In the genomic region with DNA sequence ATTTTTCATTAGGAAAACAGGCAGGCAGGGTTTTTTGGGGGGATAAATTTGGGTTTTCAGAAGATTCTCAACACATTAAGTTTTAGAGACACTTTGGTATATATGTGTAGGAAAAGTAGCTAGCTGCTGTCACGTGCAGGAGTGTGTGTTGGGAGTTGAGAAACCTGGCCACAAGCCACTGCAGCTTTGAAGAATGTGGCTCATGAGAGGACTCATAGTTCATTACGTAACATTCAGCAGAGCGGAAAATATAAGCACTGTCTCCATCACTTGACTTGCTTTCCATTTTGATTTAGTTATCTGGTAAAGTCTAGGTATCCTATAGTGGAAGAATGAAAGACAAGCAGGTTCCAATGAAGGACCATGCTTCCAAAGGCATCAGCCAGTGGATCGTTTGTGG, we compare ENCODE assay signal across 10 cellular contexts. TPM values are rescaled to one million over a fixed set of nuclear protein-coding genes. Genes with fewer than 3 reads are reported as not detected.
DNase-seq lines count a peak whose midpoint lies in the region; ATAC-seq, FAIRE-seq and TF ChIP-seq lines count a peak whose summit lies in the region.
"Had no signal": no experiment of that assay in that cellular context is flagged by ENCODE, and none has a peak within 500 bp of the region (broad histone marks: within the 10 kb centered on the region; RNA-seq: fewer than 3 reads in every experiment).

No MANE protein-coding gene starts in this region.

- peak overlapping the region; percentile 66 for H3K27ac Mint-ChIP-seq in activated CD4-positive, alpha-beta T cell treated with anti-CD3 and anti-CD28 coated beads for 36 hours
- H3K27ac Mint-ChIP-seq in activated CD4-positive, alpha-beta T cell treated with anti-CD3 and anti-CD28 coated beads, Interleukin-2, amount 10 ng/mL, durations not matched to agents 24 days and 14 days = no peak overlapping the region
- H3K27ac Mint-ChIP-seq in nephron progenitor cell = peak overlapping the region; percentile 57

- H3K9me3 Mint-ChIP-seq in activated CD4-positive, alpha-beta T cell treated with anti-CD3 and anti-CD28 coated beads for 36 hours (ENCODE audit: low read depth) = no peaks in the 10 kb centered on the region
- no peaks in the 10 kb centered on the region for H3K9me3 Mint-ChIP-seq in activated CD4-positive, alpha-beta T cell treated with anti-CD3 and anti-CD28 coated beads, Interleukin-2, amount 10 ng/mL, durations not matched to agents 24 days and 14 days
- H3K9me3 Mint-ChIP-seq in nephron progenitor cell = no peaks in the 10 kb centered on the region

- ATAC-seq in activated CD4-positive, alpha-beta T cell treated with anti-CD3 and anti-CD28 coated beads for 36 hours = peak; percentile 57
- no peak for ATAC-seq in HG03135 (IDR thresholded peaks at IDR 0.05; ENCODE audit: unreplicated experiment)

- POLR2A ChIA-PET in activated CD4-positive, alpha-beta T cell treated with anti-CD3 and anti-CD28 coated beads for 36 hours (lab: Charles Lee) = no interaction called here

- CTCF ChIA-PET in activated CD4-positive, alpha-beta T cell treated with anti-CD3 and anti-CD28 coated beads for 36 hours (lab: Charles Lee) = interaction anchor here (0.6 to 4.1 kb wide), 11 partner anchors 8 to 389 kb away, joined by 3 to 17 read pairs (median 5); a partner anchor contains a TSS

- no peak overlapping the region for H3K4me3 Mint-ChIP-seq in activated CD4-positive, alpha-beta T cell treated with anti-CD3 and anti-CD28 coated beads for 36 hours
- H3K4me3 Mint-ChIP-seq in activated CD4-positive, alpha-beta T cell treated with anti-CD3 and anti-CD28 coated beads, Interleukin-2, amount 10 ng/mL, durations not matched to agents 24 days and 14 days = no peak overlapping the region
- no peak overlapping the region for H3K4me3 Mint-ChIP-seq in nephron progenitor cell

- H3K27me3 ChIP-seq in dorsolateral prefrontal cortex = no peaks in the 10 kb centered on the region

- intact Hi-C loops in activated CD4-positive, alpha-beta T cell treated with anti-CD3 and anti-CD28 coated beads for 36 hours (cut with DNase I, micrococcal nuclease) = no loop called here
- intact Hi-C loops in activated CD4-positive, alpha-beta T cell treated with anti-CD3 and anti-CD28 coated beads, Interleukin-2, amount 10 ng/mL, durations not matched to agents 24 days and 14 days (cut with micrococcal nuclease) = loop anchor here (2.0 kb wide), 1 partner anchor 23 kb away; no protein-coding TSS in a partner anchor
- intact Hi-C loops in dorsolateral prefrontal cortex (cut with DNase I) = no loop called here

- H3K36me3 Mint-ChIP-seq in activated CD4-positive, alpha-beta T cell treated with anti-CD3 and anti-CD28 coated beads for 36 hours (ENCODE audit: low read depth) = no peaks in the 10 kb centered on the region
- H3K36me3 Mint-ChIP-seq in activated CD4-positive, alpha-beta T cell treated with anti-CD3 and anti-CD28 coated beads, Interleukin-2, amount 10 ng/mL, durations not matched to agents 24 days and 14 days (ENCODE audit: low read depth) = peaks cover 5% of the 10 kb centered on the region
- no peaks in the 10 kb centered on the region for H3K36me3 Mint-ChIP-seq in nephron progenitor cell (ENCODE audit: low read depth)

- H3K4me3 ChIP-seq in dorsolateral prefrontal cortex = peak overlapping the region in 9 of 59 donors; percentile 1 to 29 (median 10)
- H3K4me3 ChIP-seq: skin epidermis had no signal

- H3K4me1 Mint-ChIP-seq in activated CD4-positive, alpha-beta T cell treated with anti-CD3 and anti-CD28 coated beads for 36 hours = peaks cover 51% of the 10 kb centered on the region
- peaks cover 21% of the 10 kb centered on the region for H3K4me1 Mint-ChIP-seq in activated CD4-positive, alpha-beta T cell treated with anti-CD3 and anti-CD28 coated beads, Interleukin-2, amount 10 ng/mL, durations not matched to agents 24 days and 14 days
- peaks cover 43% of the 10 kb centered on the region for H3K4me1 Mint-ChIP-seq in nephron progenitor cell

- no peaks in the 10 kb centered on the region for H3K27me3 Mint-ChIP-seq in activated CD4-positive, alpha-beta T cell treated with anti-CD3 and anti-CD28 coated beads for 36 hours
- peaks cover 30% of the 10 kb centered on the region for H3K27me3 Mint-ChIP-seq in activated CD4-positive, alpha-beta T cell treated with anti-CD3 and anti-CD28 coated beads, Interleukin-2, amount 10 ng/mL, durations not matched to agents 24 days and 14 days
- H3K27me3 Mint-ChIP-seq in nephron progenitor cell (ENCODE audit: low read depth, poor library complexity) = peaks cover 10% of the 10 kb centered on the region

- TF ChIP-seq CTCF in dorsolateral prefrontal cortex (IDR thresholded peaks at IDR 0.05 in 54 of 56, conservative IDR thresholded peaks at IDR 0.05 in 2 of 56; ENCODE audit: low read depth in 1 of 56, partially characterized antibody in 56 of 56) (no peak), nephron progenitor cell (IDR thresholded peaks at IDR 0.05) (no peak)

- peak; percentile 65 for DNase-seq in activated CD4-positive, alpha-beta T cell treated with anti-CD3 and anti-CD28 coated beads for 36 hours
- no peak for DNase-seq in activated CD4-positive, alpha-beta T cell treated with anti-CD3 and anti-CD28 coated beads, Interleukin-2, amount 10 ng/mL, durations not matched to agents 24 days and 14 days
- DNase-seq in RCC 7860 (ENCODE audit: low spot score) (peak; percentile 56), dorsolateral prefrontal cortex (peak in 7 of 10 donors; percentile 45 to 72 (median 56)), nephron progenitor cell (no peak), cerebellum (ENCODE audit: low spot score) (no peak), DMS114 treated with DMSO at 0.1 percent for 48 hours (lab: John Stamatoyannopoulos, UW; ENCODE audit: unreplicated experiment) (no peak)

- peak overlapping the region; percentile 82 to 99 (median 96) for H3K27ac ChIP-seq in dorsolateral prefrontal cortex
- H3K27ac ChIP-seq: C4-2B had no signal

- FAIRE-seq in RCC 7860 (lab: Jason Lieb, UNC) = peak; percentile 75

RNA-seq across cellular contexts. Expression of a gene that starts 31.2 kb away (rescaled TPM):
- 10 to 100 TPM; 44.2 to 56.7 TPM for total RNA-seq in activated CD4-positive, alpha-beta T cell treated with anti-CD3 and anti-CD28 coated beads for 36 hours
- 46.2 TPM in 2 replicates for total RNA-seq in activated CD4-positive, alpha-beta T cell treated with anti-CD3 and anti-CD28 coated beads, Interleukin-2, amount 10 ng/mL, durations not matched to agents 24 days and 14 days
- 10 to 100 TPM; 17.1 to 34.9 (median 25.4) TPM for total RNA-seq in dorsolateral prefrontal cortex
- total RNA-seq in cerebellum = 14.0 TPM

Comparison
In these comparisons a context has a peak if more than half of its experiments do, and no peak if none do; other contexts are left out.
1. DNase-seq: peak in activated CD4-positive, alpha-beta T cell treated with anti-CD3 and anti-CD28 coated beads for 36 hours (single experiment), RCC 7860 (single experiment) and dorsolateral prefrontal cortex (7 of 10); none in activated CD4-positive, alpha-beta T cell treated with anti-CD3 and anti-CD28 coated beads, Interleukin-2, amount 10 ng/mL, durations not matched to agents 24 days and 14 days (single experiment), nephron progenitor cell (single experiment), cerebellum (single experiment) and DMS114 treated with DMSO at 0.1 percent for 48 hours (single experiment).